ENCODE assay signal across 13 cellular contexts in genomic region chr9:137268538-137269201, GRCh38. TPM values are rescaled to one million over a fixed set of nuclear protein-coding genes. Genes with fewer than 3 reads are reported as not detected.
DNase-seq lines count a peak whose midpoint lies in the region; ATAC-seq and TF ChIP-seq lines count a peak whose summit lies in the region.
"Had no signal": no experiment of that assay in that cellular context is flagged by ENCODE, and none has a peak within 500 bp of the region (broad histone marks: within the 10 kb centered on the region; RNA-seq: fewer than 3 reads in every experiment).

No MANE protein-coding gene starts in this region.

- peak overlapping the region; percentile 74 for H3K4me2 ChIP-seq in OCI-LY1 (ENCODE audit: low read length)
- no peak overlapping the region for H3K4me2 ChIP-seq in trophoblast cell (ENCODE audit: low read length)

- H3K79me2 ChIP-seq in OCI-LY1 (ENCODE audit: insufficient read depth, low read length) (no peaks in the 10 kb centered on the region), trophoblast cell (ENCODE audit: control insufficient read depth, insufficient read depth, low read length, poor library complexity) (no peaks in the 10 kb centered on the region)

- no peak overlapping the region for H2BK12ac ChIP-seq in trophoblast cell (ENCODE audit: low read length)

- 57 to 71% methylated on average over 14 to 18 of the region's 19 CpGs for WGBS in esophagus squamous epithelium, 2 donors
- WGBS in trophoblast cell (ENCODE audit: extremely low coverage, insufficient coverage, insufficient read length): no CpG with 5 or more reads among the region's 19 CpGs

- intact Hi-C loops in CD14-positive monocyte (cut with micrococcal nuclease) (no loop called here), esophagus squamous epithelium (cut with DNase I) (no loop called here)

- H3K79me1 ChIP-seq in trophoblast cell (ENCODE audit: low read length): no peaks in the 10 kb centered on the region

- H3K27ac Mint-ChIP-seq in CD14-positive monocyte: peak overlapping the region; percentile 2 to 84 (median 44)
- H3K27ac Mint-ChIP-seq: activated CD8-positive, alpha-beta T cell treated with anti-CD3 and anti-CD28 coated beads for 36 hours had no signal

- no peak overlapping the region for H4K12ac ChIP-seq in trophoblast cell (ENCODE audit: low read depth, low read length)

- peaks cover 46% of the 10 kb centered on the region for H3K4me1 ChIP-seq in OCI-LY1 (ENCODE audit: insufficient read depth, low read length, severe bottlenecking)
- H3K4me1 ChIP-seq in esophagus squamous epithelium: peaks cover 0 to 60% (median 15%) of the 10 kb centered on the region in 3 donors
- H3K4me1 ChIP-seq in trophoblast cell (ENCODE audit: control insufficient read depth in 1 of 2, insufficient read depth in 2 of 2, low read length in 2 of 2): no peaks in the 10 kb centered on the region

- H2BK120ac ChIP-seq in trophoblast cell (ENCODE audit: insufficient read depth, low read length, poor library complexity): no peak overlapping the region

- H3K4me3 ChIP-seq in OCI-LY1 (ENCODE audit: low read depth, low read length, poor library complexity, severe bottlenecking): peak overlapping the region; percentile 58
- H3K4me3 ChIP-seq in esophagus squamous epithelium: peak overlapping the region in 1 of 4 donors; percentile 33
- H3K4me3 ChIP-seq in trophoblast cell (ENCODE audit: low read depth, low read length): no peak overlapping the region
- H3K4me3 ChIP-seq: SJSA1 had no signal

- no peak overlapping the region for H2BK5ac ChIP-seq in trophoblast cell (ENCODE audit: low read depth, low read length, poor library complexity)

- no peak for ATAC-seq in HG03521 (IDR thresholded peaks at IDR 0.05; ENCODE audit: unreplicated experiment)
- no peak for ATAC-seq in GM21528 (IDR thresholded peaks at IDR 0.05; ENCODE audit: low FRiP score, unreplicated experiment)
- ATAC-seq: activated CD8-positive, alpha-beta T cell treated with anti-CD3 and anti-CD28 coated beads for 36 hours had no signal

- peak overlapping the region in 1 of 2 donors; percentile 61 for H3K4me3 Mint-ChIP-seq in CD14-positive monocyte
- H3K4me3 Mint-ChIP-seq: activated CD8-positive, alpha-beta T cell treated with anti-CD3 and anti-CD28 coated beads for 36 hours had no signal

- no peaks in the 10 kb centered on the region for H3K9me2 ChIP-seq in OCI-LY1 (ENCODE audit: low read depth, low read length)

- no peaks in the 10 kb centered on the region for H4K20me1 ChIP-seq in OCI-LY1 (ENCODE audit: insufficient read depth, low read length)

- peaks cover 40 to 86% of the 10 kb centered on the region in 2 donors for H3K36me3 Mint-ChIP-seq in CD14-positive monocyte

- H3K9me3 ChIP-seq in OCI-LY1 (ENCODE audit: low read length) (no peaks in the 10 kb centered on the region), esophagus squamous epithelium (no peaks in the 10 kb centered on the region), trophoblast cell (ENCODE audit: insufficient read depth, low read depth, low read length) (no peaks in the 10 kb centered on the region)
- H3K9me3 ChIP-seq: SJSA1 had no signal

- H3F3A ChIP-seq in OCI-LY1 (ENCODE audit: insufficient read depth, low read length): no peaks in the 10 kb centered on the region

- DNase-seq in CD14-positive monocyte (ENCODE audit: low spot score) (no peak), esophagus squamous epithelium (lab: John Stamatoyannopoulos, UW) (no peak), trophoblast cell (no peak), cerebellum (ENCODE audit: low spot score) (no peak), DMS153 (lab: John Stamatoyannopoulos, UW) (no peak)
- DNase-seq: activated CD8-positive, alpha-beta T cell treated with anti-CD3 and anti-CD28 coated beads for 36 hours; COR-L47; KG1; stimulated activated naive CD4-positive, alpha-beta T cell treated with Interleukin-2 at 50 U/mL for 16 hours had no signal

- peaks cover 27% of the 10 kb centered on the region for H3K4me1 Mint-ChIP-seq in CD14-positive monocyte

- no peak for TF ChIP-seq POLR2A in esophagus squamous epithelium (IDR thresholded peaks at IDR 0.05)

- no peaks in the 10 kb centered on the region for H3K27me3 Mint-ChIP-seq in CD14-positive monocyte (ENCODE audit: low read depth in 3 of 3)
- H3K27me3 Mint-ChIP-seq: activated CD8-positive, alpha-beta T cell treated with anti-CD3 and anti-CD28 coated beads for 36 hours had no signal

- H3K27me3 ChIP-seq in OCI-LY1 (ENCODE audit: insufficient read depth, low read length) (no peaks in the 10 kb centered on the region), esophagus squamous epithelium (no peaks in the 10 kb centered on the region), trophoblast cell (ENCODE audit: insufficient read depth, low read length) (no peaks in the 10 kb centered on the region)
- H3K27me3 ChIP-seq: SJSA1 had no signal

- H3K23ac ChIP-seq in trophoblast cell (ENCODE audit: low read length): no peak overlapping the region

- no peak overlapping the region for H4K91ac ChIP-seq in trophoblast cell (ENCODE audit: low read depth, low read length)

- no peak overlapping the region for H3K14ac ChIP-seq in trophoblast cell (ENCODE audit: low read length)

- no peak overlapping the region for H2AFZ ChIP-seq in OCI-LY1 (ENCODE audit: low read length)
- H2AFZ ChIP-seq in trophoblast cell (ENCODE audit: insufficient read depth, low read length, poor library complexity): no peak overlapping the region

- H3K9me3 Mint-ChIP-seq in CD14-positive monocyte: no peaks in the 10 kb centered on the region
- H3K9me3 Mint-ChIP-seq: activated CD8-positive, alpha-beta T cell treated with anti-CD3 and anti-CD28 coated beads for 36 hours had no signal

- no peak overlapping the region for H3K4ac ChIP-seq in trophoblast cell (ENCODE audit: low read depth, low read length)

- peaks cover 57% of the 10 kb centered on the region for H3K36me3 ChIP-seq in OCI-LY1 (ENCODE audit: insufficient read depth, low read length)
- H3K36me3 ChIP-seq in esophagus squamous epithelium: peaks cover 33 to 98% (median 38%) of the 10 kb centered on the region in 3 donors
- peaks cover 79 to 83% of the 10 kb centered on the region in 2 experiments for H3K36me3 ChIP-seq in trophoblast cell (ENCODE audit: control insufficient read depth in 1 of 2, insufficient read depth in 2 of 2, low read length in 2 of 2)

- H3K27ac ChIP-seq in OCI-LY1 (ENCODE audit: low read depth, low read length, poor library complexity, severe bottlenecking) (peak overlapping the region; percentile 92), esophagus squamous epithelium (peak overlapping the region in 3 of 4 donors; percentile 31 to 70 (median 68)), trophoblast cell (ENCODE audit: low read depth, low read length) (no peak overlapping the region)
- H3K27ac ChIP-seq: SJSA1 had no signal

- H4K8ac ChIP-seq in trophoblast cell (ENCODE audit: low read depth, low read length): no peak overlapping the region

- H3K9ac ChIP-seq in OCI-LY1 (ENCODE audit: low read length): peak overlapping the region; percentile 61
- H3K9ac ChIP-seq in trophoblast cell (ENCODE audit: low read length): no peak overlapping the region

- H2AK5ac ChIP-seq in trophoblast cell (ENCODE audit: low read length): no peak overlapping the region

- TF ChIP-seq CTCF in CD14-positive monocyte (IDR thresholded peaks at IDR 0.05) (no peak), OCI-LY1 (IDR thresholded peaks at IDR 0.05; ENCODE audit: low read length) (no peak), esophagus squamous epithelium (IDR thresholded peaks at IDR 0.05) (no peak)

- H3K18ac ChIP-seq in trophoblast cell (ENCODE audit: low read length): peak overlapping the region; percentile 18

RNA-seq across cellular contexts. Expression of gene TOR4A, which starts 8.9 kb away (rescaled TPM):
- polyA plus RNA-seq in CD14-positive monocyte: 10 to 100 TPM; 13.7 to 15.4 TPM
- 10 to 100 TPM in 3 of 4 donors, 1 to 10 TPM in 1; 8.8 to 17.5 (median 13.5) TPM for total RNA-seq in esophagus squamous epithelium
- polyA plus RNA-seq in trophoblast cell (2013): 6.7 and 6.8 TPM in 2 replicates
- total RNA-seq in cerebellum: 0.91 TPM

RNA-seq across cellular contexts. Expression of gene NELFB, which starts 13.5 kb away (rescaled TPM):
- polyA plus RNA-seq in CD14-positive monocyte: 10 to 100 TPM; 17.3 to 18.8 TPM
- total RNA-seq in esophagus squamous epithelium (10 to 100 TPM; 26.1 to 41.4 (median 35.2) TPM), cerebellum (27.1 TPM)
- 33.0 and 34.2 TPM in 2 replicates for polyA plus RNA-seq in trophoblast cell (2013)

RNA-seq across cellular contexts. Expression of gene STPG3, which starts 17.6 kb away (rescaled TPM):
- not detected for polyA plus RNA-seq in CD14-positive monocyte
- total RNA-seq in esophagus squamous epithelium (not detected), cerebellum (not detected)
- not detected in 2 replicates for polyA plus RNA-seq in trophoblast cell (2013)
- total RNA-seq: activated CD8-positive, alpha-beta T cell treated with anti-CD3 and anti-CD28 coated beads for 36 hours; SJSA1 had no signal

RNA-seq across cellular contexts. Expression of gene TUBB4B, which starts 27.6 kb away (rescaled TPM):
- polyA plus RNA-seq in CD14-positive monocyte: 10 to 100 TPM; 58.1 to 70.8 TPM
- total RNA-seq in esophagus squamous epithelium (100 to 1,000 TPM; 367 to 753 (median 540) TPM), cerebellum (62.8 TPM)
- polyA plus RNA-seq in trophoblast cell (2013): 432 and 443 TPM in 2 replicates

RNA-seq across cellular contexts. Expression of gene NRARP, which starts 33.4 kb away (rescaled TPM):
- not detected for polyA plus RNA-seq in CD14-positive monocyte
- 10 to 100 TPM; 19.6 to 33.9 (median 27.5) TPM for total RNA-seq in esophagus squamous epithelium
- polyA plus RNA-seq in trophoblast cell (2013): 1.6 and 1.7 TPM in 2 replicates
- total RNA-seq in cerebellum: 4.4 TPM
